1 cellular context compared by ENCODE assay signal in the genomic region with DNA sequence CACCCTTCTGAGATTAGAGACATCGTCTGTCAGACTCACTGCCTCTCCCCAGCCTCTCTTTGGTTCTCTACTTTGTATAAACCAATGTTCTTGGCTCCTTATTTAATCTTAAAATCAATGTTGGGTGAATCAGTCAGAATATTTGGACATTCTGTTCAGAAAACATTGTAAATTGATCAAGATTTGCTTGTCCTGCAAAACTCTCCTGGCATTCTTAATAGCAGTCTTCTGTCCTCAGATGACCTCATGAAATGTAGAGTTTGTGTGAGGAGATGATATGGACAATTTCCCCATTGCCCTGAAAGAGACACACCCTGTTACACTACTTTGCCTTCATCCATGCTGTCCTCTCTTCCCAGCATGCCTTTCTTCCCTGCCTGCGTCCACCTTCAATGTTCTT.
TF ChIP-seq lines count a peak whose summit lies in the region.

No MANE protein-coding gene starts in this region.

TF ChIP-seq in IMR-90, 13 proteins besides CTCF, POLR2A, EP300 and RAD21 (continued from another document):
- TF ChIP-seq MXI1 (IDR thresholded peaks at IDR 0.05; ENCODE audit: borderline replicate concordance, low read depth, low read length): no peak
- no peak for TF ChIP-seq RFX5 (IDR thresholded peaks at IDR 0.05; ENCODE audit: low read depth, low read length)
- no peak for TF ChIP-seq FOS (IDR thresholded peaks at IDR 0.05; ENCODE audit: low read depth, low read length)
